16 cellular contexts compared by ENCODE assay signal in genomic region chr11:106086135-106086534, GRCh38. TPM values are rescaled to one million over a fixed set of nuclear protein-coding genes. Genes with fewer than 3 reads are reported as not detected.
DNase-seq lines count a peak whose midpoint lies in the region; ATAC-seq and TF ChIP-seq lines count a peak whose summit lies in the region.
"Had no signal": no experiment of that assay in that cellular context is flagged by ENCODE, and none has a peak within 500 bp of the region (broad histone marks: within the 10 kb centered on the region; RNA-seq: fewer than 3 reads in every experiment).

No MANE protein-coding gene starts in this region.

- H3K36me3 Mint-ChIP-seq in activated T-helper 2 cell treated with anti-CD3 and anti-CD28 coated beads, Interferon-gamma antibody, Interleukin-2, Interleukin-4, amounts not matched to agents 10 μg/mL and 5 μg/mL and 100 μg/mL, durations not matched to agents 14 hours and 24 hours and 36 hours (ENCODE audit: low read depth): peaks cover 41% of the 10 kb centered on the region
- H3K36me3 Mint-ChIP-seq: IgD-negative memory B cell had no signal

- no peaks in the 10 kb centered on the region for H3K9me3 ChIP-seq in DND-41 (ENCODE audit: insufficient read depth, low read length, severe bottlenecking)
- H3K9me3 ChIP-seq in mesodermal cell (ENCODE audit: control insufficient read depth, low read length): no peaks in the 10 kb centered on the region
- no peaks in the 10 kb centered on the region for H3K9me3 ChIP-seq in mucosa of descending colon
- H3K9me3 ChIP-seq: BE2C, SJCRH30 had no signal

- ATAC-seq in DND-41 (ENCODE audit: insufficient read depth, low read depth) (no peak), GM18519 (IDR thresholded peaks at IDR 0.05; ENCODE audit: low FRiP score, unreplicated experiment) (no peak), mucosa of descending colon (no peak)

- H3K27ac ChIP-seq in ACC112 (ENCODE audit: low read depth, low read length) (peak overlapping the region; percentile 22; the same call in 1 of the 2 replicates), DND-41 (ENCODE audit: low read length) (no peak overlapping the region; the same call in 1 of the 2 replicates), mesodermal cell (ENCODE audit: low read depth, low read length, severe bottlenecking) (peak overlapping the region; percentile 37)
- H3K27ac ChIP-seq: SJCRH30 had no signal

- H3K4me2 ChIP-seq in DND-41 (ENCODE audit: insufficient read depth, low read length): peak overlapping the region; percentile 41; the same call in 1 of the 2 replicates

- peaks cover 11% of the 10 kb centered on the region; the same call in 1 of the 2 replicates for H4K20me1 ChIP-seq in DND-41 (ENCODE audit: insufficient read depth, low read length)

- peaks cover 53% of the 10 kb centered on the region for H3K79me2 ChIP-seq in ACC112 (ENCODE audit: control insufficient read depth, insufficient read depth, low read length, unreplicated experiment)
- peaks cover 97% of the 10 kb centered on the region for H3K79me2 ChIP-seq in DND-41 (ENCODE audit: insufficient read depth, low read length)

- no peaks in the 10 kb centered on the region for H3K27me3 ChIP-seq in ACC112 (ENCODE audit: insufficient read depth, low read length)
- H3K27me3 ChIP-seq in DND-41 (ENCODE audit: insufficient read depth, low read length, poor library complexity): no peaks in the 10 kb centered on the region
- H3K27me3 ChIP-seq: BE2C, SJCRH30 had no signal

- peaks cover 43% of the 10 kb centered on the region for H3K4me1 Mint-ChIP-seq in activated T-helper 2 cell treated with anti-CD3 and anti-CD28 coated beads, Interferon-gamma antibody, Interleukin-2, Interleukin-4, amounts not matched to agents 10 μg/mL and 5 μg/mL and 100 μg/mL, durations not matched to agents 14 hours and 24 hours and 36 hours (ENCODE audit: low read depth)

- TF ChIP-seq CTCF in DND-41 (IDR thresholded peaks at IDR 0.05; ENCODE audit: borderline replicate concordance, extremely low read depth, low read length, poor library complexity, severe bottlenecking) (no peak), mucosa of descending colon (IDR thresholded peaks at IDR 0.05) (no peak)

- no peak overlapping the region for H3K9ac ChIP-seq in DND-41 (ENCODE audit: low read depth, low read length)

- H3K9me3 Mint-ChIP-seq in activated T-helper 2 cell treated with anti-CD3 and anti-CD28 coated beads, Interferon-gamma antibody, Interleukin-2, Interleukin-4, amounts not matched to agents 10 μg/mL and 5 μg/mL and 100 μg/mL, durations not matched to agents 14 hours and 24 hours and 36 hours: no peaks in the 10 kb centered on the region
- H3K9me3 Mint-ChIP-seq: IgD-negative memory B cell, type B pancreatic cell had no signal

- H3K27me3 Mint-ChIP-seq in activated T-helper 2 cell treated with anti-CD3 and anti-CD28 coated beads, Interferon-gamma antibody, Interleukin-2, Interleukin-4, amounts not matched to agents 10 μg/mL and 5 μg/mL and 100 μg/mL, durations not matched to agents 14 hours and 24 hours and 36 hours (ENCODE audit: low read depth): no peaks in the 10 kb centered on the region
- H3K27me3 Mint-ChIP-seq: IgD-negative memory B cell, type B pancreatic cell had no signal

- 100% methylated on average over 1 of the region's 1 CpG; no CpG with 5 or more reads in 1 of the 2 experiments for WGBS in mesodermal cell (ENCODE audit: insufficient coverage in 2 of 2), 2 experiments

- H3K27ac Mint-ChIP-seq in activated T-helper 2 cell treated with anti-CD3 and anti-CD28 coated beads, Interferon-gamma antibody, Interleukin-2, Interleukin-4, amounts not matched to agents 10 μg/mL and 5 μg/mL and 100 μg/mL, durations not matched to agents 14 hours and 24 hours and 36 hours: peak overlapping the region; percentile 1

- no peak for DNase-seq in DND-41
- DNase-seq in activated T-helper 2 cell treated with anti-CD3 and anti-CD28 coated beads, Interferon-gamma antibody, Interleukin-2, Interleukin-4, amounts not matched to agents 10 μg/mL and 5 μg/mL and 100 μg/mL, durations not matched to agents 14 hours and 24 hours and 36 hours (ENCODE audit: low spot score): no peak
- no peak for DNase-seq in NOMO-1 treated with DMSO at 0.1 percent for 48 hours (lab: John Stamatoyannopoulos, UW; ENCODE audit: unreplicated experiment)
- no peak for DNase-seq in mucosa of descending colon
- no peak for DNase-seq in DMS114 treated with DMSO at 0.1 percent for 48 hours (lab: John Stamatoyannopoulos, UW; ENCODE audit: unreplicated experiment)
- DNase-seq: activated CD4-positive, alpha-beta T cell treated with anti-CD3 and anti-CD28 coated beads, Interleukin-2, amount 50 U/mL, for 1 hour; BE2C; NCI-H1105; NCI-H2227 treated with DMSO at 0.1 percent for 48 hours; occipital lobe; SJCRH30 had no signal

- no peak overlapping the region for H3K4me3 Mint-ChIP-seq in activated T-helper 2 cell treated with anti-CD3 and anti-CD28 coated beads, Interferon-gamma antibody, Interleukin-2, Interleukin-4, amounts not matched to agents 10 μg/mL and 5 μg/mL and 100 μg/mL, durations not matched to agents 14 hours and 24 hours and 36 hours (ENCODE audit: low read depth)
- H3K4me3 Mint-ChIP-seq: type B pancreatic cell had no signal

- H2AFZ ChIP-seq in ACC112 (ENCODE audit: low read length, unreplicated experiment) (no peak overlapping the region), DND-41 (ENCODE audit: low read depth, low read length) (no peak overlapping the region)

- intact Hi-C loops in activated T-helper 2 cell treated with anti-CD3 and anti-CD28 coated beads, Interferon-gamma antibody, Interleukin-2, Interleukin-4, amounts not matched to agents 10 μg/mL and 5 μg/mL and 100 μg/mL, durations not matched to agents 14 hours and 24 hours and 36 hours (cut with micrococcal nuclease): no loop called here
- intact Hi-C loops in mucosa of descending colon (cut with DNase I, micrococcal nuclease): no loop called here

- peaks cover 32% of the 10 kb centered on the region for H3K4me1 ChIP-seq in ACC112 (ENCODE audit: control insufficient read depth, insufficient read depth, low read length, unreplicated experiment)
- H3K4me1 ChIP-seq in DND-41 (ENCODE audit: insufficient read depth, low read length): peaks cover 42% of the 10 kb centered on the region
- peaks cover 10% of the 10 kb centered on the region for H3K4me1 ChIP-seq in mesodermal cell (ENCODE audit: control insufficient read depth, insufficient read depth, low read length, poor library complexity, severe bottlenecking)
- peaks cover 6% of the 10 kb centered on the region for H3K4me1 ChIP-seq in mucosa of descending colon (ENCODE audit: low read depth)
- H3K4me1 ChIP-seq: BE2C had no signal

- H3K4me3 ChIP-seq in ACC112 (ENCODE audit: low read depth, low read length): no peak overlapping the region
- no peak overlapping the region for H3K4me3 ChIP-seq in DND-41 (ENCODE audit: low read depth in 1 of 2, low read length in 2 of 2)
- no peak overlapping the region for H3K4me3 ChIP-seq in mesodermal cell (ENCODE audit: extremely low read depth, insufficient read depth, low read length, poor library complexity, severe bottlenecking)
- H3K4me3 ChIP-seq in mucosa of descending colon: no peak overlapping the region
- H3K4me3 ChIP-seq: SJCRH30 had no signal

- H3K36me3 ChIP-seq in ACC112 (ENCODE audit: insufficient read depth, low read length) (peaks cover 29% of the 10 kb centered on the region), DND-41 (ENCODE audit: insufficient read depth, low read length) (peaks cover 70% of the 10 kb centered on the region), mesodermal cell (ENCODE audit: control insufficient read depth, insufficient read depth, low read length) (peaks cover 38% of the 10 kb centered on the region), mucosa of descending colon (ENCODE audit: low read depth) (no peaks in the 10 kb centered on the region)

RNA-seq across cellular contexts. Expression of gene AASDHPPT, which starts 8.7 kb away (rescaled TPM):
- 42.5 and 48.0 TPM in 2 replicates for total RNA-seq in activated T-helper 2 cell treated with anti-CD3 and anti-CD28 coated beads, Interferon-gamma antibody, Interleukin-2, Interleukin-4, amounts not matched to agents 10 μg/mL and 5 μg/mL and 100 μg/mL, durations not matched to agents 14 hours and 24 hours and 36 hours
- polyA plus RNA-seq in mesodermal cell (2013, experiment 1 of 2): 55.1 TPM
- 60.1 TPM for polyA plus RNA-seq in mesodermal cell (2013, experiment 2 of 2)
- total RNA-seq in mucosa of descending colon: 10 to 100 TPM; 14.0 to 20.5 (median 15.6) TPM

RNA-seq across cellular contexts. Expression of gene KBTBD3, which starts 9.0 kb away (rescaled TPM):
- total RNA-seq in activated T-helper 2 cell treated with anti-CD3 and anti-CD28 coated beads, Interferon-gamma antibody, Interleukin-2, Interleukin-4, amounts not matched to agents 10 μg/mL and 5 μg/mL and 100 μg/mL, durations not matched to agents 14 hours and 24 hours and 36 hours: 6.4 and 8.9 TPM in 2 replicates
- 7.6 TPM for polyA plus RNA-seq in mesodermal cell (2013, experiment 1 of 2)
- polyA plus RNA-seq in mesodermal cell (2013, experiment 2 of 2): 9.0 TPM
- total RNA-seq in mucosa of descending colon: 10 to 100 TPM in 1 of 3 donors, 1 to 10 TPM in 2; 5.2 to 13.5 (median 8.8) TPM
